ENCODE assay signal across 1 cellular context in the genomic region with DNA sequence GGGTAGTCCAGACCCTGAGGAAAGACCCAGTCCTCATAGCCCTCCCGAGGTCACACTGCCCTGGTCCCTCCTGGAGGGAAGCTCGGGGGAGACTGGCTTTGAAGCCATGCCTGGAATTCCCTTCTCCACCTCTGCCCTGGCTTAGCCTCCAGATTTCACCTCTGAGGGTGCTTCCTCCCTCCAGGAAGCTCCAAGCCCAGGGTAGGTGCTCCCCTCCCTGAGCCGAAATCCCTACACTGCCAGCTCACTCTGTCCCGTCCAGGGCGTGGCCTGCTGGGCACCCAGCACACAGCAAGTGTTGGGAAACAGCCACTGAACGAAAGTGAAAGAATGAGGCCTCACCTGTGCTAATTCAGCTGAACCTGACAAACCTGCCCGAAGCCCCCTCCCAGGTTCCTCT.
TF ChIP-seq lines count a peak whose summit lies in the region.

No MANE protein-coding gene starts in this region.

TF ChIP-seq in GM23338, 12 proteins besides CTCF, POLR2A, EP300 and RAD21:
- TF ChIP-seq ZNF114 (CRISPR knock-in tag; IDR thresholded peaks at IDR 0.05) (no peak), EZH2phosphoT487 (IDR thresholded peaks at IDR 0.05; ENCODE audit: unreplicated experiment) (no peak), JUNB (IDR thresholded peaks at IDR 0.05; ENCODE audit: unreplicated experiment) (no peak), EZH2 (IDR thresholded peaks at IDR 0.05; ENCODE audit: low read depth, unreplicated experiment) (no peak), ZNF331 (CRISPR knock-in tag; IDR thresholded peaks at IDR 0.05; ENCODE audit: low read depth) (no peak), CREB1 (CRISPR knock-in tag; IDR thresholded peaks at IDR 0.05; ENCODE audit: low read depth) (no peak), STAT1 (IDR thresholded peaks at IDR 0.05; ENCODE audit: unreplicated experiment) (no peak), NANOG (IDR thresholded peaks at IDR 0.05; ENCODE audit: borderline replicate concordance) (no peak), POLR2AphosphoS5 (IDR thresholded peaks at IDR 0.05; ENCODE audit: low read depth) (no peak)
- TF ChIP-seq, protein P1, sequence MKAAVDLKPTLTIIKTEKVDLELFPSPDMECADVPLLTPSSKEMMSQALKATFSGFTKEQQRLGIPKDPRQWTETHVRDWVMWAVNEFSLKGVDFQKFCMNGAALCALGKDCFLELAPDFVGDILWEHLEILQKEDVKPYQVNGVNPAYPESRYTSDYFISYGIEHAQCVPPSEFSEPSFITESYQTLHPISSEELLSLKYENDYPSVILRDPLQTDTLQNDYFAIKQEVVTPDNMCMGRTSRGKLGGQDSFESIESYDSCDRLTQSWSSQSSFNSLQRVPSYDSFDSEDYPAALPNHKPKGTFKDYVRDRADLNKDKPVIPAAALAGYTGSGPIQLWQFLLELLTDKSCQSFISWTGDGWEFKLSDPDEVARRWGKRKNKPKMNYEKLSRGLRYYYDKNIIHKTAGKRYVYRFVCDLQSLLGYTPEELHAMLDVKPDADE (IDR thresholded peaks at IDR 0.05) = no peak
- TF ChIP-seq, protein P2, sequence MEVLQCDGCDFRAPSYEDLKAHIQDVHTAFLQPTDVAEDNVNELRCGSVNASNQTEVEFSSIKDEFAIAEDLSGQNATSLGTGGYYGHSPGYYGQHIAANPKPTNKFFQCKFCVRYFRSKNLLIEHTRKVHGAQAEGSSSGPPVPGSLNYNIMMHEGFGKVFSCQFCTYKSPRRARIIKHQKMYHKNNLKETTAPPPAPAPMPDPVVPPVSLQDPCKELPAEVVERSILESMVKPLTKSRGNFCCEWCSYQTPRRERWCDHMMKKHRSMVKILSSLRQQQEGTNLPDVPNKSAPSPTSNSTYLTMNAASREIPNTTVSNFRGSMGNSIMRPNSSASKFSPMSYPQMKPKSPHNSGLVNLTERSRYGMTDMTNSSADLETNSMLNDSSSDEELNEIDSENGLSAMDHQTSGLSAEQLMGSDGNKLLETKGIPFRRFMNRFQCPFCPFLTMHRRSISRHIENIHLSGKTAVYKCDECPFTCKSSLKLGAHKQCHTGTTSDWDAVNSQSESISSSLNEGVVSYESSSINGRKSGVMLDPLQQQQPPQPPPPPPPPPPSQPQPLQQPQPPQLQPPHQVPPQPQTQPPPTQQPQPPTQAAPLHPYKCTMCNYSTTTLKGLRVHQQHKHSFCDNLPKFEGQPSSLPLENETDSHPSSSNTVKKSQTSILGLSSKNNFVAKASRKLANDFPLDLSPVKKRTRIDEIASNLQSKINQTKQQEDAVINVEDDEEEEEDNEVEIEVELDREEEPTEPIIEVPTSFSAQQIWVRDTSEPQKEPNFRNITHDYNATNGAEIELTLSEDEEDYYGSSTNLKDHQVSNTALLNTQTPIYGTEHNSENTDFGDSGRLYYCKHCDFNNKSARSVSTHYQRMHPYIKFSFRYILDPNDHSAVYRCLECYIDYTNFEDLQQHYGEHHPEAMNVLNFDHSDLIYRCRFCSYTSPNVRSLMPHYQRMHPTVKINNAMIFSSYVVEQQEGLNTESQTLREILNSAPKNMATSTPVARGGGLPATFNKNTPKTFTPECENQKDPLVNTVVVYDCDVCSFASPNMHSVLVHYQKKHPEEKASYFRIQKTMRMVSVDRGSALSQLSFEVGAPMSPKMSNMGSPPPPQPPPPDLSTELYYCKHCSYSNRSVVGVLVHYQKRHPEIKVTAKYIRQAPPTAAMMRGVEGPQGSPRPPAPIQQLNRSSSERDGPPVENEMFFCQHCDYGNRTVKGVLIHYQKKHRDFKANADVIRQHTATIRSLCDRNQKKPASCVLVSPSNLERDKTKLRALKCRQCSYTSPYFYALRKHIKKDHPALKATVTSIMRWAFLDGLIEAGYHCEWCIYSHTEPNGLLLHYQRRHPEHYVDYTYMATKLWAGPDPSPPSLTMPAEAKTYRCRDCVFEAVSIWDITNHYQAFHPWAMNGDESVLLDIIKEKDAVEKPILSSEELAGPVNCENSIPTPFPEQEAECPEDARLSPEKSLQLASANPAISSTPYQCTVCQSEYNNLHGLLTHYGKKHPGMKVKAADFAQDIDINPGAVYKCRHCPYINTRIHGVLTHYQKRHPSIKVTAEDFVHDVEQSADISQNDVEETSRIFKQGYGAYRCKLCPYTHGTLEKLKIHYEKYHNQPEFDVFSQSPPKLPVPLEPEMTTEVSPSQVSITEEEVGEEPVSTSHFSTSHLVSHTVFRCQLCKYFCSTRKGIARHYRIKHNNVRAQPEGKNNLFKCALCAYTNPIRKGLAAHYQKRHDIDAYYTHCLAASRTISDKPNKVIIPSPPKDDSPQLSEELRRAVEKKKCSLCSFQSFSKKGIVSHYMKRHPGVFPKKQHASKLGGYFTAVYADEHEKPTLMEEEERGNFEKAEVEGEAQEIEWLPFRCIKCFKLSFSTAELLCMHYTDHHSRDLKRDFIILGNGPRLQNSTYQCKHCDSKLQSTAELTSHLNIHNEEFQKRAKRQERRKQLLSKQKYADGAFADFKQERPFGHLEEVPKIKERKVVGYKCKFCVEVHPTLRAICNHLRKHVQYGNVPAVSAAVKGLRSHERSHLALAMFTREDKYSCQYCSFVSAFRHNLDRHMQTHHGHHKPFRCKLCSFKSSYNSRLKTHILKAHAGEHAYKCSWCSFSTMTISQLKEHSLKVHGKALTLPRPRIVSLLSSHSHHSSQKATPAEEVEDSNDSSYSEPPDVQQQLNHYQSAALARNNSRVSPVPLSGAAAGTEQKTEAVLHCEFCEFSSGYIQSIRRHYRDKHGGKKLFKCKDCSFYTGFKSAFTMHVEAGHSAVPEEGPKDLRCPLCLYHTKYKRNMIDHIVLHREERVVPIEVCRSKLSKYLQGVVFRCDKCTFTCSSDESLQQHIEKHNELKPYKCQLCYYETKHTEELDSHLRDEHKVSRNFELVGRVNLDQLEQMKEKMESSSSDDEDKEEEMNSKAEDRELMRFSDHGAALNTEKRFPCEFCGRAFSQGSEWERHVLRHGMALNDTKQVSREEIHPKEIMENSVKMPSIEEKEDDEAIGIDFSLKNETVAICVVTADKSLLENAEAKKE (CRISPR knock-in tag; IDR thresholded peaks at IDR 0.05) = no peak
- TF ChIP-seq, protein P3, sequence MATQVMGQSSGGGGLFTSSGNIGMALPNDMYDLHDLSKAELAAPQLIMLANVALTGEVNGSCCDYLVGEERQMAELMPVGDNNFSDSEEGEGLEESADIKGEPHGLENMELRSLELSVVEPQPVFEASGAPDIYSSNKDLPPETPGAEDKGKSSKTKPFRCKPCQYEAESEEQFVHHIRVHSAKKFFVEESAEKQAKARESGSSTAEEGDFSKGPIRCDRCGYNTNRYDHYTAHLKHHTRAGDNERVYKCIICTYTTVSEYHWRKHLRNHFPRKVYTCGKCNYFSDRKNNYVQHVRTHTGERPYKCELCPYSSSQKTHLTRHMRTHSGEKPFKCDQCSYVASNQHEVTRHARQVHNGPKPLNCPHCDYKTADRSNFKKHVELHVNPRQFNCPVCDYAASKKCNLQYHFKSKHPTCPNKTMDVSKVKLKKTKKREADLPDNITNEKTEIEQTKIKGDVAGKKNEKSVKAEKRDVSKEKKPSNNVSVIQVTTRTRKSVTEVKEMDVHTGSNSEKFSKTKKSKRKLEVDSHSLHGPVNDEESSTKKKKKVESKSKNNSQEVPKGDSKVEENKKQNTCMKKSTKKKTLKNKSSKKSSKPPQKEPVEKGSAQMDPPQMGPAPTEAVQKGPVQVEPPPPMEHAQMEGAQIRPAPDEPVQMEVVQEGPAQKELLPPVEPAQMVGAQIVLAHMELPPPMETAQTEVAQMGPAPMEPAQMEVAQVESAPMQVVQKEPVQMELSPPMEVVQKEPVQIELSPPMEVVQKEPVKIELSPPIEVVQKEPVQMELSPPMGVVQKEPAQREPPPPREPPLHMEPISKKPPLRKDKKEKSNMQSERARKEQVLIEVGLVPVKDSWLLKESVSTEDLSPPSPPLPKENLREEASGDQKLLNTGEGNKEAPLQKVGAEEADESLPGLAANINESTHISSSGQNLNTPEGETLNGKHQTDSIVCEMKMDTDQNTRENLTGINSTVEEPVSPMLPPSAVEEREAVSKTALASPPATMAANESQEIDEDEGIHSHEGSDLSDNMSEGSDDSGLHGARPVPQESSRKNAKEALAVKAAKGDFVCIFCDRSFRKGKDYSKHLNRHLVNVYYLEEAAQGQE (IDR thresholded peaks at IDR 0.05; ENCODE audit: unreplicated experiment) = no peak
TF ChIP-seq in GM23338: peak in this region for 0.
